ENCODE assay signal across 8 cellular contexts in the genomic region with DNA sequence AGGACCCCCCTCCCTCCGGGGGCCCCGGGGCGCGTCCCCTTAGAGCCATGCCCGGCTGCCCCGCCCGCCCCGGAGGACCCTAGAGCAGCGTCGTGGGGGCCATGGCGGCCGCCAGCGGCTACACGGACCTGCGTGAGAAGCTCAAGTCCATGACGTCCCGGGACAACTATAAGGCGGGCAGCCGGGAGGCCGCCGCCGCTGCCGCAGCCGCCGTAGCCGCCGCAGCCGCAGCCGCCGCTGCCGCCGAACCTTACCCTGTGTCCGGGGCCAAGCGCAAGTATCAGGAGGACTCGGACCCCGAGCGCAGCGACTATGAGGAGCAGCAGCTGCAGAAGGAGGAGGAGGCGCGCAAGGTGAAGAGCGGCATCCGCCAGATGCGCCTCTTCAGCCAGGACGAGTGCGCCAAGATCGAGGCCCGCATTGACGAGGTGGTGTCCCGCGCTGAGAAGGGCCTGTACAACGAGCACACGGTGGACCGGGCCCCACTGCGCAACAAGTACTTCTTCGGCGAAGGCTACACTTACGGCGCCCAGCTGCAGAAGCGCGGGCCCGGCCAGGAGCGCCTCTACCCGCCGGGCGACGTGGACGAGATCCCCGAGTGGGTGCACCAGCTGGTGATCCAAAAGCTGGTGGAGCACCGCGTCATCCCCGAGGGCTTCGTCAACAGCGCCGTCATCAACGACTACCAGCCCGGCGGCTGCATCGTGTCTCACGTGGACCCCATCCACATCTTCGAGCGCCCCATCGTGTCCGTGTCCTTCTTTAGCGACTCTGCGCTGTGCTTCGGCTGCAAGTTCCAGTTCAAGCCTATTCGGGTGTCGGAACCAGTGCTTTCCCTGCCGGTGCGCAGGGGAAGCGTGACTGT. TPM values are rescaled to one million over a fixed set of nuclear protein-coding genes. Genes with fewer than 3 reads are reported as not detected.
DNase-seq lines count a peak whose midpoint lies in the region.

No MANE protein-coding gene starts in this region.

- H2BK5ac ChIP-seq in mesendoderm (ENCODE audit: low read length) = no peak overlapping the region

- no CpG with 5 or more reads among the region's 91 CpGs for WGBS in mesendoderm (ENCODE audit: extremely low coverage, insufficient coverage, low lambda C conversion rate)

- H3K79me2 ChIP-seq in Karpas-422 (ENCODE audit: low read length) (peaks cover 56% of the 10 kb centered on the region), mesendoderm (ENCODE audit: control insufficient read depth, insufficient read depth, low read length) (peaks cover 49% of the 10 kb centered on the region)

- peak overlapping the region; percentile 54 for H3K23ac ChIP-seq in mesendoderm (ENCODE audit: low read length)

- peaks cover 29% of the 10 kb centered on the region; the same call in 1 of the 2 replicates for H3K36me3 ChIP-seq in Karpas-422 (ENCODE audit: insufficient read depth, low read length)
- peaks cover 1% of the 10 kb centered on the region for H3K36me3 ChIP-seq in mesendoderm (ENCODE audit: control insufficient read depth, insufficient read depth, low read length)

- H4K8ac ChIP-seq in mesendoderm (ENCODE audit: low read depth, low read length) = no peak overlapping the region

- peak overlapping the region; percentile 88 for H3K9ac ChIP-seq in Karpas-422 (ENCODE audit: low read length)
- peak overlapping the region; percentile 96 for H3K9ac ChIP-seq in mesendoderm (ENCODE audit: low read length)

- H3K4ac ChIP-seq in mesendoderm (ENCODE audit: low read depth, low read length) = no peak overlapping the region

- H4K20me1 ChIP-seq in Karpas-422 (ENCODE audit: insufficient read depth, low read depth, low read length) = peaks cover 36% of the 10 kb centered on the region; the same call in 1 of the 2 replicates

- H3K4me3 ChIP-seq in Karpas-422 (ENCODE audit: low read length) = peak overlapping the region; percentile 95
- peak overlapping the region; percentile 61 for H3K4me3 ChIP-seq in mesendoderm (ENCODE audit: low read length)

- H3K27ac ChIP-seq in Karpas-422 (ENCODE audit: low read length) (peak overlapping the region; percentile 57), mesendoderm (ENCODE audit: low read depth, low read length) (peak overlapping the region; percentile 91)

- H3K27me3 ChIP-seq in Karpas-422 (ENCODE audit: low read length) = no peaks in the 10 kb centered on the region
- no peaks in the 10 kb centered on the region for H3K27me3 ChIP-seq in mesendoderm (ENCODE audit: insufficient read depth, low read length, poor library complexity)

- H3K4me2 ChIP-seq in Karpas-422 (ENCODE audit: low read depth, low read length, poor library complexity, severe bottlenecking) (peak overlapping the region; percentile 99), mesendoderm (ENCODE audit: low read length) (peak overlapping the region; percentile 96)

- H2AFZ ChIP-seq in Karpas-422 (ENCODE audit: low read length) = no peak overlapping the region

- no peak overlapping the region for H2BK120ac ChIP-seq in mesendoderm (ENCODE audit: low read depth, low read length)

- no peaks in the 10 kb centered on the region for H3K9me2 ChIP-seq in Karpas-422 (replicated peaks; ENCODE audit: insufficient read depth, low read length)

- H2AK5ac ChIP-seq in mesendoderm (ENCODE audit: low read length) = no peak overlapping the region

- H2BK15ac ChIP-seq in mesendoderm (replicated peaks; ENCODE audit: low read depth) = no peak overlapping the region

- no peak overlapping the region for H4K5ac ChIP-seq in mesendoderm (ENCODE audit: low read length)

- peak; percentile 16 to 47 for DNase-seq in NCI-H524 (lab: John Stamatoyannopoulos, UW)
- no peak for DNase-seq in NCI-H524 treated with DMSO at 0.1 percent for 48 hours (lab: John Stamatoyannopoulos, UW)
- peak; percentile 82 for DNase-seq in Karpas-422
- DNase-seq in activated CD8-positive, alpha-beta memory T cell treated with anti-CD3 and anti-CD28 coated beads for 1 hour (ENCODE audit: extremely low read depth in 1 of 2, low read depth in 1 of 2) = peak; percentile 43 to 55
- peak; percentile 81 for DNase-seq in effector CD4-positive, alpha-beta T cell
- DNase-seq in mesendoderm = peak; percentile 68
- DNase-seq in stimulated activated CD8-positive, alpha-beta memory T cell treated with anti-CD3 and anti-CD28 coated beads, Interleukin-15, amount 100 ng/mL, for 4 hours (ENCODE audit: low read depth in 2 of 2) = peak; percentile 52 to 56
- no peak for DNase-seq in COLO829 (ENCODE audit: low spot score)

- peak overlapping the region; percentile 57 for H3K18ac ChIP-seq in mesendoderm (ENCODE audit: low read length)

- peaks cover 33% of the 10 kb centered on the region for H3K79me1 ChIP-seq in mesendoderm (ENCODE audit: low read length)

- peaks cover 47% of the 10 kb centered on the region for H3K4me1 ChIP-seq in Karpas-422 (ENCODE audit: low read length)
- peaks cover 23% of the 10 kb centered on the region for H3K4me1 ChIP-seq in mesendoderm (ENCODE audit: control insufficient read depth, low read depth, low read length)

- peak overlapping the region; percentile 98 for H3K56ac ChIP-seq in mesendoderm (ENCODE audit: low read length)

- H3K9me3 ChIP-seq in Karpas-422 (ENCODE audit: low read length) = no peaks in the 10 kb centered on the region

RNA-seq across cellular contexts. Expression of a gene that starts 0.7 kb away (rescaled TPM):
- 124 and 145 TPM in 2 replicates for total RNA-seq in Karpas-422 (2014; rRNA removed; shearing (Covaris generic); ENCODE audit: low replicate concordance)
- polyA plus RNA-seq in mesendoderm (2013, experiment 1 of 2) = 47.8 TPM
- 48.5 TPM for polyA plus RNA-seq in mesendoderm (2013, experiment 2 of 2)

RNA-seq across cellular contexts. Expression of a gene that starts 41.1 kb away (rescaled TPM):
- total RNA-seq in Karpas-422 (2014; rRNA removed; shearing (Covaris generic); ENCODE audit: low replicate concordance) = 12.0 and 12.1 TPM in 2 replicates
- polyA plus RNA-seq in mesendoderm (2013, experiment 1 of 2) = 30.6 TPM
- polyA plus RNA-seq in mesendoderm (2013, experiment 2 of 2) = 31.0 TPM

Comparison
In these comparisons a context has a peak if more than half of its experiments do, and no peak if none do; other contexts are left out.
1. DNase-seq: peak in NCI-H524 (2 of 2), Karpas-422 (single experiment), activated CD8-positive, alpha-beta memory T cell treated with anti-CD3 and anti-CD28 coated beads for 1 hour (2 of 2), effector CD4-positive, alpha-beta T cell (single experiment), mesendoderm (single experiment) and stimulated activated CD8-positive, alpha-beta memory T cell treated with anti-CD3 and anti-CD28 coated beads, Interleukin-15, amount 100 ng/mL, for 4 hours (2 of 2); none in NCI-H524 treated with DMSO at 0.1 percent for 48 hours (single experiment) and COLO829 (single experiment).